7 cellular contexts compared by ENCODE assay signal in genomic region chr13:57036290-57036689, GRCh38.
"Had no signal": no experiment of that assay in that cellular context is flagged by ENCODE, and none has a peak within 500 bp of the region (broad histone marks: within the 10 kb centered on the region; RNA-seq: fewer than 3 reads in every experiment).

No MANE protein-coding gene starts in this region.

- H3K4me1 Mint-ChIP-seq: IgD-negative memory B cell had no signal

- H3K27ac ChIP-seq: HL-60 had no signal

- H3K27me3 Mint-ChIP-seq: IgD-negative memory B cell had no signal

- ATAC-seq: HepG2, K562 had no signal

- H3K4me3 Mint-ChIP-seq: IgD-negative memory B cell had no signal

- DNase-seq: IMR-90, KBM-7, KG1 had no signal

- H3K4me3 ChIP-seq: K562 had no signal

- H3K36me3 Mint-ChIP-seq: IgD-negative memory B cell had no signal

- H3K27ac Mint-ChIP-seq: IgD-negative memory B cell had no signal
